14 cellular contexts compared by ENCODE assay signal in genomic region chr16:56426585-56426984, GRCh38. TPM values are rescaled to one million over a fixed set of nuclear protein-coding genes. Genes with fewer than 3 reads are reported as not detected.
DNase-seq lines count a peak whose midpoint lies in the region; ATAC-seq, FAIRE-seq and TF ChIP-seq lines count a peak whose summit lies in the region.
"Had no signal": no experiment of that assay in that cellular context is flagged by ENCODE, and none has a peak within 500 bp of the region (broad histone marks: within the 10 kb centered on the region; RNA-seq: fewer than 3 reads in every experiment).

No MANE protein-coding gene starts in this region.

- intact Hi-C loops in mucosa of descending colon (cut with DNase I, micrococcal nuclease) (no loop called here), uterus (cut with DNase I; ENCODE audit: low total_unique reads) (no loop called here)

- peaks cover 24% of the 10 kb centered on the region for H3K4me1 ChIP-seq in CD4-positive, CD25-positive, alpha-beta regulatory T cell (ENCODE audit: control insufficient read depth, insufficient read depth, low read length, poor library complexity, severe bottlenecking)
- H3K4me1 ChIP-seq in HEK293 (ENCODE audit: control insufficient read depth, insufficient read depth, low read length) (peaks cover 15% of the 10 kb centered on the region), astrocyte (ENCODE audit: insufficient read depth, low read length) (peaks cover 8% of the 10 kb centered on the region), mucosa of descending colon (ENCODE audit: low read depth) (peaks cover 17% of the 10 kb centered on the region), uterus (peaks cover 0 to 4% of the 10 kb centered on the region in 2 donors)

- peaks cover 32% of the 10 kb centered on the region for H4K20me1 ChIP-seq in astrocyte (ENCODE audit: insufficient read depth, low read length)

- H3K4me3 ChIP-seq in CD4-positive, CD25-positive, alpha-beta regulatory T cell (ENCODE audit: low read depth, low read length) = no peak overlapping the region
- H3K4me3 ChIP-seq in HEK293 (ENCODE audit: low read depth, low read length) = no peak overlapping the region
- H3K4me3 ChIP-seq in astrocyte (ENCODE audit: insufficient read depth, low read depth, low read length) = no peak overlapping the region
- H3K4me3 ChIP-seq in mucosa of descending colon = no peak overlapping the region
- H3K4me3 ChIP-seq in uterus = no peak overlapping the region

- H3K4me1 Mint-ChIP-seq in CD4-positive, CD25-positive, alpha-beta regulatory T cell = peaks cover 34 to 38% (median 36%) of the 10 kb centered on the region in 4 donors
- H3K4me1 Mint-ChIP-seq in astrocyte (ENCODE audit: low read depth, unreplicated experiment) = peaks cover 11% of the 10 kb centered on the region

- H3K4me2 ChIP-seq in astrocyte (ENCODE audit: low read length) = no peak overlapping the region

- peak overlapping the region; percentile 67 to 75 (median 74) for H3K27ac Mint-ChIP-seq in CD4-positive, CD25-positive, alpha-beta regulatory T cell
- H3K27ac Mint-ChIP-seq in astrocyte (ENCODE audit: unreplicated experiment) = no peak overlapping the region

- no peak for ATAC-seq in CD4-positive, CD25-positive, alpha-beta regulatory T cell (ENCODE audit: low read depth in 2 of 2)
- peak; percentile 18 for ATAC-seq in mucosa of descending colon
- no peak for ATAC-seq in GM21576 (IDR thresholded peaks at IDR 0.05; ENCODE audit: unreplicated experiment)
- ATAC-seq: GM12878 had no signal

- TF ChIP-seq CTCF in HEK293 (tag by site-specific recombination; IDR thresholded peaks at IDR 0.05) (no peak), astrocyte (IDR thresholded peaks at IDR 0.05; ENCODE audit: insufficient read depth, low read depth, low read length) (no peak), mucosa of descending colon (IDR thresholded peaks at IDR 0.05) (no peak), D721Med (IDR thresholded peaks at IDR 0.05; ENCODE audit: insufficient read depth, missing control alignments) (no peak), uterus (IDR thresholded peaks at IDR 0.05) (no peak)

- POLR2A ChIA-PET in HEK293 (lab: Yijun Ruan, JAX) = interaction anchor here (3.1 kb wide), 1 partner anchor 24 kb away, joined by 12 read pairs; the partner anchor contains the start of genes NUDT21 and OGFOD1

- CTCF ChIA-PET in HEK293 (lab: Yijun Ruan, JAX) = interaction anchor here (0.6 to 1.6 kb wide), 5 partner anchors 11 to 1472 kb away, joined by 3 to 7 read pairs (median 4); no protein-coding TSS in a partner anchor

- no peak for TF ChIP-seq POLR2A in uterus (IDR thresholded peaks at IDR 0.05)

- H3K27me3 Mint-ChIP-seq in CD4-positive, CD25-positive, alpha-beta regulatory T cell = no peaks in the 10 kb centered on the region
- H3K27me3 Mint-ChIP-seq in astrocyte (ENCODE audit: low read depth, unreplicated experiment) = no peaks in the 10 kb centered on the region

- H3K36me3 ChIP-seq in CD4-positive, CD25-positive, alpha-beta regulatory T cell (ENCODE audit: control insufficient read depth, insufficient read depth, low read length) = peaks cover 12% of the 10 kb centered on the region
- H3K36me3 ChIP-seq in HEK293 (ENCODE audit: control insufficient read depth in 2 of 2, insufficient read depth in 1 of 2, low read length in 2 of 2) (peaks cover 0 to 16% of the 10 kb centered on the region in 2 experiments; a peak in 1 of 3 replicates), astrocyte (ENCODE audit: insufficient read depth, low read length) (peaks cover 13% of the 10 kb centered on the region), mucosa of descending colon (ENCODE audit: low read depth) (no peaks in the 10 kb centered on the region), uterus (no peaks in the 10 kb centered on the region)

- no peak overlapping the region for H3K9ac ChIP-seq in astrocyte (ENCODE audit: low read length)

- H3K36me3 Mint-ChIP-seq in CD4-positive, CD25-positive, alpha-beta regulatory T cell = peaks cover 6% of the 10 kb centered on the region
- peaks cover 4% of the 10 kb centered on the region for H3K36me3 Mint-ChIP-seq in astrocyte (ENCODE audit: low read depth, unreplicated experiment)

- peaks cover 30% of the 10 kb centered on the region for H3K79me2 ChIP-seq in astrocyte (ENCODE audit: insufficient read depth, low read length)

- DNase-seq in CD4-positive, CD25-positive, alpha-beta regulatory T cell = no peak
- DNase-seq in astrocyte (ENCODE audit: low read depth) (no peak), mucosa of descending colon (no peak), D721Med (ENCODE audit: insufficient read length, low spot score) (no peak), uterus (no peak), SW 1271 (lab: John Stamatoyannopoulos, UW) (no peak)
- DNase-seq: activated CD4-positive, CD25-positive, alpha-beta regulatory T cell treated with anti-CD3 and anti-CD28 coated beads, Interleukin-2, amount 50 U/mL, for 72 hours; NCI-H1092; NCI-H524; Right ventricle myocardium superior; stimulated activated CD4-positive, alpha-beta T cell treated with anti-CD3 and anti-CD28 coated beads, Interleukin-4, amount 100 ng/mL, for 24 hours had no signal

- no peaks in the 10 kb centered on the region for H3K27me3 ChIP-seq in CD4-positive, CD25-positive, alpha-beta regulatory T cell (ENCODE audit: control insufficient read depth, insufficient read depth, low read length)
- H3K27me3 ChIP-seq in astrocyte (ENCODE audit: insufficient read depth, low read length) (no peaks in the 10 kb centered on the region), uterus (no peaks in the 10 kb centered on the region)

- H3K27ac ChIP-seq in CD4-positive, CD25-positive, alpha-beta regulatory T cell (ENCODE audit: insufficient read depth, low read length, poor library complexity, severe bottlenecking) = no peak overlapping the region
- H3K27ac ChIP-seq in HEK293 (ENCODE audit: extremely low read depth, low read depth, low read length) = no peak overlapping the region
- H3K27ac ChIP-seq in astrocyte (ENCODE audit: low read depth, low read length) = no peak overlapping the region
- H3K27ac ChIP-seq in uterus = peak overlapping the region in 1 of 2 donors; percentile 88

- no peak for FAIRE-seq in astrocyte (lab: Jason Lieb, UNC)
- FAIRE-seq in D721Med (lab: Jason Lieb, UNC) = no peak
- FAIRE-seq: GM12878 had no signal

- no peaks in the 10 kb centered on the region for H3K9me3 Mint-ChIP-seq in CD4-positive, CD25-positive, alpha-beta regulatory T cell
- no peaks in the 10 kb centered on the region for H3K9me3 Mint-ChIP-seq in astrocyte (ENCODE audit: unreplicated experiment)

- H3K9me3 ChIP-seq in CD4-positive, CD25-positive, alpha-beta regulatory T cell (ENCODE audit: control insufficient read depth in 2 of 2, low read length in 2 of 2) = no peaks in the 10 kb centered on the region
- H3K9me3 ChIP-seq in HEK293 (ENCODE audit: control insufficient read depth, insufficient read depth, low read depth, low read length) = no peaks in the 10 kb centered on the region
- no peaks in the 10 kb centered on the region for H3K9me3 ChIP-seq in astrocyte (ENCODE audit: insufficient read depth, low read depth, low read length)
- H3K9me3 ChIP-seq in mucosa of descending colon = no peaks in the 10 kb centered on the region
- H3K9me3 ChIP-seq in uterus = no peaks in the 10 kb centered on the region

- peak overlapping the region; percentile 68 to 91 (median 81) for H3K4me3 Mint-ChIP-seq in CD4-positive, CD25-positive, alpha-beta regulatory T cell
- H3K4me3 Mint-ChIP-seq in astrocyte (ENCODE audit: unreplicated experiment) = peak overlapping the region; percentile 79

- H2AFZ ChIP-seq in astrocyte (ENCODE audit: low read depth, low read length) = no peak overlapping the region

TF ChIP-seq in HEK293, 187 proteins besides CTCF, POLR2A, EP300 and RAD21 (continues in another document):
- TF ChIP-seq ZNF664 (tag by site-specific recombination; IDR thresholded peaks at IDR 0.05) (peak; percentile 91), ZSCAN16 (tag by site-specific recombination; IDR thresholded peaks at IDR 0.05) (no peak), ZNF175 (tag by site-specific recombination; IDR thresholded peaks at IDR 0.05) (no peak), ZBTB8A (tag by site-specific recombination; IDR thresholded peaks at IDR 0.05) (no peak), ZNF639 (tag by site-specific recombination; IDR thresholded peaks at IDR 0.05) (no peak), WT1 (tag by site-specific recombination; IDR thresholded peaks at IDR 0.05) (0 out of 2 replicates have a peak, but pooled peaks have one; percentile 5), ZNF677 (tag by site-specific recombination; IDR thresholded peaks at IDR 0.05) (no peak), ZNF624 (tag by site-specific recombination; IDR thresholded peaks at IDR 0.05) (no peak), ZNF121 (tag by site-specific recombination; IDR thresholded peaks at IDR 0.05) (0 out of 2 replicates have a peak, but pooled peaks have one; percentile 24), ZNF473 (tag by site-specific recombination; IDR thresholded peaks at IDR 0.05) (no peak)

RNA-seq across cellular contexts. Expression of gene AMFR, which starts 1.2 kb away (rescaled TPM):
- 77.3 TPM for total RNA-seq in CD4-positive, CD25-positive, alpha-beta regulatory T cell
- 10 to 100 TPM; 21.1 to 60.4 (median 44.0) TPM for polyA plus RNA-seq in CD4-positive, CD25-positive, alpha-beta regulatory T cell
- total RNA-seq in astrocyte (86.2 TPM in 2 replicates), mucosa of descending colon (100 to 1,000 TPM in 2 of 3 donors, 10 to 100 TPM in 1; 83.3 to 116 (median 102) TPM), uterus (100 to 1,000 TPM in 2 of 4 donors, 10 to 100 TPM in 2; 81.5 to 190 (median 112) TPM)

RNA-seq across cellular contexts. Expression of gene NUDT21, which starts 24.5 kb away (rescaled TPM):
- 111 TPM for total RNA-seq in CD4-positive, CD25-positive, alpha-beta regulatory T cell
- polyA plus RNA-seq in CD4-positive, CD25-positive, alpha-beta regulatory T cell = 100 to 1,000 TPM in 3 of 4 donors, 10 to 100 TPM in 1; 91.9 to 128 (median 104) TPM
- total RNA-seq in astrocyte = 86.0 and 86.2 TPM in 2 replicates
- 10 to 100 TPM; 64.4 to 94.2 (median 74.9) TPM for total RNA-seq in mucosa of descending colon
- 100 to 1,000 TPM in 2 of 4 donors, 10 to 100 TPM in 2; 23.1 to 184 (median 89.2) TPM for total RNA-seq in uterus

RNA-seq across cellular contexts. Expression of gene OGFOD1, which starts 24.8 kb away (rescaled TPM):
- total RNA-seq in CD4-positive, CD25-positive, alpha-beta regulatory T cell = 22.7 TPM
- 10 to 100 TPM; 80.9 to 96.4 (median 85.7) TPM for polyA plus RNA-seq in CD4-positive, CD25-positive, alpha-beta regulatory T cell
- total RNA-seq in astrocyte (102 and 107 TPM in 2 replicates), mucosa of descending colon (10 to 100 TPM; 17.4 to 27.8 (median 23.6) TPM), uterus (10 to 100 TPM in 2 of 4 donors, 1 to 10 TPM in 2; 5.0 to 78.9 (median 20.3) TPM)
